Comparison of ENCODE assay signal across 9 cellular contexts in the genomic region with DNA sequence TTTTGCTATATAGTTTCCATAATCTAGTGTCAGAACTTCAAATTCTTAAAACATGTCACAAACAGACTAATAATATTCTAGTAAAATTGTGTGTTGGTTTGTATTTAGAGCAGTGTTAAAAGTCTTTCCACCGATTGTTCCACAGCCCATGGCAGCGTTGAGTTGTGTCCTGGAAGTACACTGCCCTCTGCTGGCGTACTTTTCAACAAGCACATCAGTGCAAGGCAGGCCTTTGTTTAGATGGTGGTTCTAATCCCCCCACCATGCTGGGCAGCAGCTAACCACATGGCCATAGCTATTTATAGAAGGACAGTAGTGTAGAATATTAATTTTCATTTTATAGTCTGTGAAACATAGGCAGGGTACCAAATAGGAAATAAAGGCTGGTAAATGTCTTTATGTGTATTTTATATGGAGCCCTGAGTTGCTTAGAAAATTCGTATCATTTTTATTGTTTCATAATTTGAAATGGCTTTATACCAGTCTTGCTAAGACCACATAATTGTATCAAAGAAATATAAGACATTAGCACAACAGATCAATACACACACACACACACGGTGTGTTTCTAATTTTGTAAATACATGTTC.
A peak's percentile ranks its signal among the peaks of the same experiment; 100 is the strongest.
DNase-seq lines count a peak whose midpoint lies in the region; ATAC-seq and TF ChIP-seq lines count a peak whose summit lies in the region.
"Had no signal": no experiment of that assay in that cellular context is flagged by ENCODE, and none has a peak within 500 bp of the region (broad histone marks: within the 10 kb centered on the region; RNA-seq: fewer than 3 reads in every experiment).

No MANE protein-coding gene starts in this region.

- TF ChIP-seq POLR2A in sigmoid colon (IDR thresholded peaks at IDR 0.05) = no peak

- no peaks in the 10 kb centered on the region for H3K36me3 ChIP-seq in sigmoid colon
- H3K36me3 ChIP-seq: BLaER1 treated with 17β-estradiol and CSF1 and Interleukin-3, amounts not matched to agents 10 nM and 100 nM had no signal

- H3K4me3 ChIP-seq in right cardiac atrium (ENCODE audit: low read length) = no peak overlapping the region
- no peak overlapping the region for H3K4me3 ChIP-seq in sigmoid colon
- H3K4me3 ChIP-seq: BLaER1 treated with 17β-estradiol and CSF1 and Interleukin-3, amounts not matched to agents 10 nM and 100 nM had no signal

- intact Hi-C loops in right cardiac atrium (cut with DNase I) (loop anchor here (5.0 to 10.0 kb wide), 3 partner anchors 143 to 963 kb away; no protein-coding TSS in a partner anchor), sigmoid colon (cut with DNase I) (loop anchor here (5.0 kb wide), 1 partner anchor 145 kb away; no protein-coding TSS in a partner anchor)

- H3K27ac ChIP-seq in right cardiac atrium (ENCODE audit: low read length) = no peak overlapping the region
- no peak overlapping the region for H3K27ac ChIP-seq in sigmoid colon
- H3K27ac ChIP-seq: BLaER1 treated with 17β-estradiol and CSF1 and Interleukin-3, amounts not matched to agents 10 nM and 100 nM had no signal

- peak in 3 of 4 experiments; percentile 32 to 64 (median 61) for TF ChIP-seq CTCF in sigmoid colon (IDR thresholded peaks at IDR 0.05)

- H3K4me1 ChIP-seq in right cardiac atrium (ENCODE audit: control insufficient read depth, insufficient read depth, low read length) (no peaks in the 10 kb centered on the region), sigmoid colon (no peaks in the 10 kb centered on the region)

- no peak for TF ChIP-seq EP300 in sigmoid colon (IDR thresholded peaks at IDR 0.05)

- H3K27me3 ChIP-seq in right cardiac atrium (ENCODE audit: control insufficient read depth, insufficient read depth) = no peaks in the 10 kb centered on the region
- H3K27me3 ChIP-seq in sigmoid colon = no peaks in the 10 kb centered on the region
- H3K27me3 ChIP-seq: BLaER1 treated with 17β-estradiol and CSF1 and Interleukin-3, amounts not matched to agents 10 nM and 100 nM had no signal

- WGBS in right cardiac atrium = 38% methylated on average over 5 of the region's 5 CpGs
- WGBS in sigmoid colon, 2 donors = 25 to 32% methylated on average over 5 of the region's 5 CpGs

- ATAC-seq in HG02840 (IDR thresholded peaks at IDR 0.05; ENCODE audit: low FRiP score, unreplicated experiment) (peak; percentile 85), right cardiac atrium (peak; percentile 89 to 90)

- DNase-seq in SIG-M5 treated with dmso at 0.1 percent for 504 hours (lab: John Stamatoyannopoulos, UW; ENCODE audit: unreplicated experiment) (peak; percentile 45), SIG-M5 (lab: John Stamatoyannopoulos, UW) (no peak), NCI-H1436 treated with DMSO at 0.1 percent for 48 hours (lab: John Stamatoyannopoulos, UW) (peak; percentile 58), T-helper 1 cell (peak in 3 of 5 donors; percentile 4 to 53 (median 43)), anterior cingulate cortex (lab: John Stamatoyannopoulos, UW) (peak in 53 of 58 donors; percentile 3 to 86 (median 62)), right cardiac atrium (peak; percentile 58 to 79 (median 61)), sigmoid colon (peak; percentile 77)

- H3K9me3 ChIP-seq in right cardiac atrium (ENCODE audit: control insufficient read depth, low read length) (peaks cover 3% of the 10 kb centered on the region), sigmoid colon (no peaks in the 10 kb centered on the region)
